1 cellular context compared by ENCODE assay signal in the genomic region with DNA sequence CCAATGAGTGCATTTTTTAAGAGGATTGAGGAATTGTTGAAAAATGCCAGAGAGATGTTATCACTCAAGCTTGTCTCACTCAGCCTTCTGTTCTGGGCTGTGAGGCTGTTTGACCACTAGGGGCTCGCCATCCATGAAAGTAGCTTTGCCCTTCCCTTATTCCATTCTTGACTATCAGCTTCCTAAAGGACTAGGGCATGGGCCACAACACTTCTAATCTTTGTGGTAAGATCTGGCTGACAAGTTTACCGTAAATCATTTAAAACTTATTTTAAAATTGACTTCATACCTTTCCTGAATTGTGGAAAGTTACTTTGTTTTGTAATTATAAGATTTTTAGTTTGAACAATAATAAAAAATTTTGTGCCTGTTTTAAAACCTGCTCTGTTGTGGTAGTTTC.
TF ChIP-seq lines count a peak whose summit lies in the region.

No MANE protein-coding gene starts in this region.

TF ChIP-seq in K562, 482 proteins besides CTCF, POLR2A, EP300 and RAD21 (continued from another document):
- TF ChIP-seq, protein P1, sequence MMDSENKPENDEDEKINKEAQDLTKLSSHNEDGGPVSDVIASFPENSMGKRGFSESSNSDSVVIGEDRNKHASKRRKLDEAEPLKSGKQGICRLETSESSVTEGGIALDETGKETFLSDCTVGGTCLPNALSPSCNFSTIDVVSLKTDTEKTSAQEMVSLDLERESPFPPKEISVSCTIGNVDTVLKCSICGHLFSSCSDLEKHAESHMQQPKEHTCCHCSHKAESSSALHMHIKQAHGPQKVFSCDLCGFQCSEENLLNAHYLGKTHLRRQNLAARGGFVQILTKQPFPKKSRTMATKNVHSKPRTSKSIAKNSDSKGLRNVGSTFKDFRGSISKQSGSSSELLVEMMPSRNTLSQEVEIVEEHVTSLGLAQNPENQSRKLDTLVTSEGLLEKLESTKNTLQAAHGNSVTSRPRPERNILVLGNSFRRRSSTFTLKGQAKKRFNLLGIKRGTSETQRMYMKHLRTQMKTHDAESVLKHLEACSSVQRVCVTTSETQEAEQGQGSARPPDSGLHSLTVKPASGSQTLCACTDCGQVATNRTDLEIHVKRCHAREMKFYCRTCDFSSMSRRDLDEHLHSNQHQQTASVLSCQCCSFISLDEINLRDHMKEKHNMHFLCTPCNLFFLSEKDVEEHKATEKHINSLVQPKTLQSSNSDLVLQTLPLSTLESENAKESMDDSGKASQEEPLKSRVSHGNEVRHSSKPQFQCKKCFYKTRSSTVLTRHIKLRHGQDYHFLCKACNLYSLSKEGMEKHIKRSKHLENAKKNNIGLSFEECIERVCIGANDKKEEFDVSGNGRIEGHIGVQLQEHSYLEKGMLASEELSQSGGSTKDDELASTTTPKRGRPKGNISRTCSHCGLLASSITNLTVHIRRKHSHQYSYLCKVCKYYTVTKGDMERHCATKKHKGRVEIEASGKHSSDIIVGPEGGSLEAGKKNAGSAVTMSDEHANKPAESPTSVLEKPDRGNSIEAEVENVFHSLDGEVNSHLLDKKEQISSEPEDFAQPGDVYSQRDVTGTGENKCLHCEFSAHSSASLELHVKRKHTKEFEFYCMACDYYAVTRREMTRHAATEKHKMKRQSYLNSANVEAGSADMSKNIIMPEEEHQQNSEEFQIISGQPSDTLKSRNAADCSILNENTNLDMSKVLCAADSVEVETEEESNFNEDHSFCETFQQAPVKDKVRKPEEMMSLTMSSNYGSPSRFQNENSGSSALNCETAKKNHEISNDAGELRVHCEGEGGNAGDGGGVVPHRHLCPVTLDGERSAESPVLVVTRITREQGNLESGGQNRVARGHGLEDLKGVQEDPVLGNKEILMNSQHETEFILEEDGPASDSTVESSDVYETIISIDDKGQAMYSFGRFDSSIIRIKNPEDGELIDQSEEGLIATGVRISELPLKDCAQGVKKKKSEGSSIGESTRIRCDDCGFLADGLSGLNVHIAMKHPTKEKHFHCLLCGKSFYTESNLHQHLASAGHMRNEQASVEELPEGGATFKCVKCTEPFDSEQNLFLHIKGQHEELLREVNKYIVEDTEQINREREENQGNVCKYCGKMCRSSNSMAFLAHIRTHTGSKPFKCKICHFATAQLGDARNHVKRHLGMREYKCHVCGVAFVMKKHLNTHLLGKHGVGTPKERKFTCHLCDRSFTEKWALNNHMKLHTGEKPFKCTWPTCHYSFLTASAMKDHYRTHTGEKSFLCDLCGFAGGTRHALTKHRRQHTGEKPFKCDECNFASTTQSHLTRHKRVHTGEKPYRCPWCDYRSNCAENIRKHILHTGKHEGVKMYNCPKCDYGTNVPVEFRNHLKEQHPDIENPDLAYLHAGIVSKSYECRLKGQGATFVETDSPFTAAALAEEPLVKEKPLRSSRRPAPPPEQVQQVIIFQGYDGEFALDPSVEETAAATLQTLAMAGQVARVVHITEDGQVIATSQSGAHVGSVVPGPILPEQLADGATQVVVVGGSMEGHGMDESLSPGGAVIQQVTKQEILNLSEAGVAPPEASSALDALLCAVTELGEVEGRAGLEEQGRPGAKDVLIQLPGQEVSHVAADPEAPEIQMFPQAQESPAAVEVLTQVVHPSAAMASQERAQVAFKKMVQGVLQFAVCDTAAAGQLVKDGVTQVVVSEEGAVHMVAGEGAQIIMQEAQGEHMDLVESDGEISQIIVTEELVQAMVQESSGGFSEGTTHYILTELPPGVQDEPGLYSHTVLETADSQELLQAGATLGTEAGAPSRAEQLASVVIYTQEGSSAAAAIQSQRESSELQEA (IDR thresholded peaks at IDR 0.05; ENCODE audit: low read depth) = no peak
- TF ChIP-seq NCOA2 (IDR thresholded peaks at IDR 0.05; ENCODE audit: partially characterized antibody in 2 of 2) (no peak), GATA2 (CRISPR knock-in tag; IDR thresholded peaks at IDR 0.05) (peak; percentile 68), SP1 (CRISPR knock-in tag; IDR thresholded peaks at IDR 0.05) (no peak), NRF1 (conservative IDR thresholded peaks at IDR 0.05 in 1 of 2, IDR thresholded peaks at IDR 0.05 in 1 of 2) (no peak), NEUROD1 (IDR thresholded peaks at IDR 0.05; ENCODE audit: borderline replicate concordance, low read depth, low read length, partially characterized antibody) (no peak), ARID1B (IDR thresholded peaks at IDR 0.05) (peak; percentile 17; the same call in 1 of the 2 replicates), NR2C1 (IDR thresholded peaks at IDR 0.05) (no peak), NR2C1 (tag; IDR thresholded peaks at IDR 0.05) (no peak)
- TF ChIP-seq, protein P2, sequence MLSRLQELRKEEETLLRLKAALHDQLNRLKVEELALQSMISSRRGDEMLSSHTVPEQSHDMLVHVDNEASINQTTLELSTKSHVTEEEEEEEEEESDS (CRISPR knock-in tag; IDR thresholded peaks at IDR 0.05) = no peak
- TF ChIP-seq, protein P3, sequence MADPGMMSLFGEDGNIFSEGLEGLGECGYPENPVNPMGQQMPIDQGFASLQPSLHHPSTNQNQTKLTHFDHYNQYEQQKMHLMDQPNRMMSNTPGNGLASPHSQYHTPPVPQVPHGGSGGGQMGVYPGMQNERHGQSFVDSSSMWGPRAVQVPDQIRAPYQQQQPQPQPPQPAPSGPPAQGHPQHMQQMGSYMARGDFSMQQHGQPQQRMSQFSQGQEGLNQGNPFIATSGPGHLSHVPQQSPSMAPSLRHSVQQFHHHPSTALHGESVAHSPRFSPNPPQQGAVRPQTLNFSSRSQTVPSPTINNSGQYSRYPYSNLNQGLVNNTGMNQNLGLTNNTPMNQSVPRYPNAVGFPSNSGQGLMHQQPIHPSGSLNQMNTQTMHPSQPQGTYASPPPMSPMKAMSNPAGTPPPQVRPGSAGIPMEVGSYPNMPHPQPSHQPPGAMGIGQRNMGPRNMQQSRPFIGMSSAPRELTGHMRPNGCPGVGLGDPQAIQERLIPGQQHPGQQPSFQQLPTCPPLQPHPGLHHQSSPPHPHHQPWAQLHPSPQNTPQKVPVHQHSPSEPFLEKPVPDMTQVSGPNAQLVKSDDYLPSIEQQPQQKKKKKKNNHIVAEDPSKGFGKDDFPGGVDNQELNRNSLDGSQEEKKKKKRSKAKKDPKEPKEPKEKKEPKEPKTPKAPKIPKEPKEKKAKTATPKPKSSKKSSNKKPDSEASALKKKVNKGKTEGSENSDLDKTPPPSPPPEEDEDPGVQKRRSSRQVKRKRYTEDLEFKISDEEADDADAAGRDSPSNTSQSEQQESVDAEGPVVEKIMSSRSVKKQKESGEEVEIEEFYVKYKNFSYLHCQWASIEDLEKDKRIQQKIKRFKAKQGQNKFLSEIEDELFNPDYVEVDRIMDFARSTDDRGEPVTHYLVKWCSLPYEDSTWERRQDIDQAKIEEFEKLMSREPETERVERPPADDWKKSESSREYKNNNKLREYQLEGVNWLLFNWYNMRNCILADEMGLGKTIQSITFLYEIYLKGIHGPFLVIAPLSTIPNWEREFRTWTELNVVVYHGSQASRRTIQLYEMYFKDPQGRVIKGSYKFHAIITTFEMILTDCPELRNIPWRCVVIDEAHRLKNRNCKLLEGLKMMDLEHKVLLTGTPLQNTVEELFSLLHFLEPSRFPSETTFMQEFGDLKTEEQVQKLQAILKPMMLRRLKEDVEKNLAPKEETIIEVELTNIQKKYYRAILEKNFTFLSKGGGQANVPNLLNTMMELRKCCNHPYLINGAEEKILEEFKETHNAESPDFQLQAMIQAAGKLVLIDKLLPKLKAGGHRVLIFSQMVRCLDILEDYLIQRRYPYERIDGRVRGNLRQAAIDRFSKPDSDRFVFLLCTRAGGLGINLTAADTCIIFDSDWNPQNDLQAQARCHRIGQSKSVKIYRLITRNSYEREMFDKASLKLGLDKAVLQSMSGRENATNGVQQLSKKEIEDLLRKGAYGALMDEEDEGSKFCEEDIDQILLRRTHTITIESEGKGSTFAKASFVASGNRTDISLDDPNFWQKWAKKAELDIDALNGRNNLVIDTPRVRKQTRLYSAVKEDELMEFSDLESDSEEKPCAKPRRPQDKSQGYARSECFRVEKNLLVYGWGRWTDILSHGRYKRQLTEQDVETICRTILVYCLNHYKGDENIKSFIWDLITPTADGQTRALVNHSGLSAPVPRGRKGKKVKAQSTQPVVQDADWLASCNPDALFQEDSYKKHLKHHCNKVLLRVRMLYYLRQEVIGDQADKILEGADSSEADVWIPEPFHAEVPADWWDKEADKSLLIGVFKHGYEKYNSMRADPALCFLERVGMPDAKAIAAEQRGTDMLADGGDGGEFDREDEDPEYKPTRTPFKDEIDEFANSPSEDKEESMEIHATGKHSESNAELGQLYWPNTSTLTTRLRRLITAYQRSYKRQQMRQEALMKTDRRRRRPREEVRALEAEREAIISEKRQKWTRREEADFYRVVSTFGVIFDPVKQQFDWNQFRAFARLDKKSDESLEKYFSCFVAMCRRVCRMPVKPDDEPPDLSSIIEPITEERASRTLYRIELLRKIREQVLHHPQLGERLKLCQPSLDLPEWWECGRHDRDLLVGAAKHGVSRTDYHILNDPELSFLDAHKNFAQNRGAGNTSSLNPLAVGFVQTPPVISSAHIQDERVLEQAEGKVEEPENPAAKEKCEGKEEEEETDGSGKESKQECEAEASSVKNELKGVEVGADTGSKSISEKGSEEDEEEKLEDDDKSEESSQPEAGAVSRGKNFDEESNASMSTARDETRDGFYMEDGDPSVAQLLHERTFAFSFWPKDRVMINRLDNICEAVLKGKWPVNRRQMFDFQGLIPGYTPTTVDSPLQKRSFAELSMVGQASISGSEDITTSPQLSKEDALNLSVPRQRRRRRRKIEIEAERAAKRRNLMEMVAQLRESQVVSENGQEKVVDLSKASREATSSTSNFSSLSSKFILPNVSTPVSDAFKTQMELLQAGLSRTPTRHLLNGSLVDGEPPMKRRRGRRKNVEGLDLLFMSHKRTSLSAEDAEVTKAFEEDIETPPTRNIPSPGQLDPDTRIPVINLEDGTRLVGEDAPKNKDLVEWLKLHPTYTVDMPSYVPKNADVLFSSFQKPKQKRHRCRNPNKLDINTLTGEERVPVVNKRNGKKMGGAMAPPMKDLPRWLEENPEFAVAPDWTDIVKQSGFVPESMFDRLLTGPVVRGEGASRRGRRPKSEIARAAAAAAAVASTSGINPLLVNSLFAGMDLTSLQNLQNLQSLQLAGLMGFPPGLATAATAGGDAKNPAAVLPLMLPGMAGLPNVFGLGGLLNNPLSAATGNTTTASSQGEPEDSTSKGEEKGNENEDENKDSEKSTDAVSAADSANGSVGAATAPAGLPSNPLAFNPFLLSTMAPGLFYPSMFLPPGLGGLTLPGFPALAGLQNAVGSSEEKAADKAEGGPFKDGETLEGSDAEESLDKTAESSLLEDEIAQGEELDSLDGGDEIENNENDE (IDR thresholded peaks at IDR 0.05; ENCODE audit: low read depth, low read length) = no peak
- TF ChIP-seq, protein P4, sequence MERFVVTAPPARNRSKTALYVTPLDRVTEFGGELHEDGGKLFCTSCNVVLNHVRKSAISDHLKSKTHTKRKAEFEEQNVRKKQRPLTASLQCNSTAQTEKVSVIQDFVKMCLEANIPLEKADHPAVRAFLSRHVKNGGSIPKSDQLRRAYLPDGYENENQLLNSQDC (CRISPR knock-in tag; IDR thresholded peaks at IDR 0.05) = no peak
- TF ChIP-seq, protein P5, sequence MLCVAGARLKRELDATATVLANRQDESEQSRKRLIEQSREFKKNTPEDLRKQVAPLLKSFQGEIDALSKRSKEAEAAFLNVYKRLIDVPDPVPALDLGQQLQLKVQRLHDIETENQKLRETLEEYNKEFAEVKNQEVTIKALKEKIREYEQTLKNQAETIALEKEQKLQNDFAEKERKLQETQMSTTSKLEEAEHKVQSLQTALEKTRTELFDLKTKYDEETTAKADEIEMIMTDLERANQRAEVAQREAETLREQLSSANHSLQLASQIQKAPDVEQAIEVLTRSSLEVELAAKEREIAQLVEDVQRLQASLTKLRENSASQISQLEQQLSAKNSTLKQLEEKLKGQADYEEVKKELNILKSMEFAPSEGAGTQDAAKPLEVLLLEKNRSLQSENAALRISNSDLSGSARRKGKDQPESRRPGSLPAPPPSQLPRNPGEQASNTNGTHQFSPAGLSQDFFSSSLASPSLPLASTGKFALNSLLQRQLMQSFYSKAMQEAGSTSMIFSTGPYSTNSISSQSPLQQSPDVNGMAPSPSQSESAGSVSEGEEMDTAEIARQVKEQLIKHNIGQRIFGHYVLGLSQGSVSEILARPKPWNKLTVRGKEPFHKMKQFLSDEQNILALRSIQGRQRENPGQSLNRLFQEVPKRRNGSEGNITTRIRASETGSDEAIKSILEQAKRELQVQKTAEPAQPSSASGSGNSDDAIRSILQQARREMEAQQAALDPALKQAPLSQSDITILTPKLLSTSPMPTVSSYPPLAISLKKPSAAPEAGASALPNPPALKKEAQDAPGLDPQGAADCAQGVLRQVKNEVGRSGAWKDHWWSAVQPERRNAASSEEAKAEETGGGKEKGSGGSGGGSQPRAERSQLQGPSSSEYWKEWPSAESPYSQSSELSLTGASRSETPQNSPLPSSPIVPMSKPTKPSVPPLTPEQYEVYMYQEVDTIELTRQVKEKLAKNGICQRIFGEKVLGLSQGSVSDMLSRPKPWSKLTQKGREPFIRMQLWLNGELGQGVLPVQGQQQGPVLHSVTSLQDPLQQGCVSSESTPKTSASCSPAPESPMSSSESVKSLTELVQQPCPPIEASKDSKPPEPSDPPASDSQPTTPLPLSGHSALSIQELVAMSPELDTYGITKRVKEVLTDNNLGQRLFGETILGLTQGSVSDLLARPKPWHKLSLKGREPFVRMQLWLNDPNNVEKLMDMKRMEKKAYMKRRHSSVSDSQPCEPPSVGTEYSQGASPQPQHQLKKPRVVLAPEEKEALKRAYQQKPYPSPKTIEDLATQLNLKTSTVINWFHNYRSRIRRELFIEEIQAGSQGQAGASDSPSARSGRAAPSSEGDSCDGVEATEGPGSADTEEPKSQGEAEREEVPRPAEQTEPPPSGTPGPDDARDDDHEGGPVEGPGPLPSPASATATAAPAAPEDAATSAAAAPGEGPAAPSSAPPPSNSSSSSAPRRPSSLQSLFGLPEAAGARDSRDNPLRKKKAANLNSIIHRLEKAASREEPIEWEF (CRISPR knock-in tag; IDR thresholded peaks at IDR 0.05) = no peak
